23 cellular contexts compared by ENCODE assay signal in genomic region chr14:103432627-103433026, GRCh38. TPM values are rescaled to one million over a fixed set of nuclear protein-coding genes. Genes with fewer than 3 reads are reported as not detected.
DNase-seq lines count a peak whose midpoint lies in the region; ATAC-seq, FAIRE-seq and TF ChIP-seq lines count a peak whose summit lies in the region.
"Had no signal": no experiment of that assay in that cellular context is flagged by ENCODE, and none has a peak within 500 bp of the region (broad histone marks: within the 10 kb centered on the region; RNA-seq: fewer than 3 reads in every experiment).

No MANE protein-coding gene starts in this region.

- H4K20me1 ChIP-seq in PC-9 (ENCODE audit: insufficient read depth) (peaks cover 69% of the 10 kb centered on the region), K562 (replicated peaks; ENCODE audit: control insufficient read depth, insufficient read depth, low read length) (no peaks in the 10 kb centered on the region)

- H3K4me1 ChIP-seq in A673 (ENCODE audit: insufficient read depth, low read length, poor library complexity, severe bottlenecking) = peaks cover 26% of the 10 kb centered on the region
- H3K4me1 ChIP-seq in PC-9 (replicated peaks; ENCODE audit: insufficient read depth) = peaks cover 4% of the 10 kb centered on the region
- peaks cover 0 to 16% of the 10 kb centered on the region in 2 experiments; a peak in 4 of 5 replicates for H3K4me1 ChIP-seq in K562 (replicated peaks in 1 of 2; ENCODE audit: control insufficient read depth in 2 of 2, insufficient read depth in 2 of 2, low read length in 2 of 2)
- peaks cover 16 to 52% of the 10 kb centered on the region in 2 donors for H3K4me1 ChIP-seq in thyroid gland

- no peaks in the 10 kb centered on the region for H3K9me3 Mint-ChIP-seq in stimulated activated naive CD8-positive, alpha-beta T cell treated with anti-CD3 and anti-CD28 coated beads, Interleukin-15, amount 100 ng/mL, for 72 hours
- H3K9me3 Mint-ChIP-seq: CD4-positive, alpha-beta T cell; CD8-positive, alpha-beta memory T cell; H9 had no signal

- WGBS in K562 (ENCODE audit: insufficient coverage, low coverage, missing lambda C conversion rate) = 92% methylated on average over 4 of the region's 4 CpGs
- WGBS in thyroid gland, 2 donors = 92 to 94% methylated on average over 4 of the region's 4 CpGs

- ATAC-seq in K562 = no peak
- ATAC-seq in stimulated activated naive CD8-positive, alpha-beta T cell treated with anti-CD3 and anti-CD28 coated beads, Interleukin-15, amount 100 ng/mL, for 72 hours = no peak

- H3K36me3 ChIP-seq in A673 (ENCODE audit: insufficient read depth, low read length, poor library complexity, severe bottlenecking) (peaks cover 3% of the 10 kb centered on the region), PC-9 (ENCODE audit: low read depth) (peaks cover 29% of the 10 kb centered on the region), K562 (ENCODE audit: control insufficient read depth, insufficient read depth, low read length) (peaks cover 39% of the 10 kb centered on the region; the same call in 2 of the 3 replicates), thyroid gland (no peaks in the 10 kb centered on the region)

- TF ChIP-seq CTCF in A673 (conservative IDR thresholded peaks at IDR 0.05; ENCODE audit: low read depth, low read length) = no peak
- TF ChIP-seq CTCF in PC-9 (conservative IDR thresholded peaks at IDR 0.05) = no peak
- no peak for TF ChIP-seq CTCF in K562 (IDR thresholded peaks at IDR 0.05 in 2 of 3, conservative IDR thresholded peaks at IDR 0.05 in 1 of 3; ENCODE audit: insufficient read depth in 2 of 3, low read depth in 1 of 3, low read length in 3 of 3)
- no peak for TF ChIP-seq CTCF in thyroid gland (IDR thresholded peaks at IDR 0.05)

- TF ChIP-seq POLR2A in K562 (conservative IDR thresholded peaks at IDR 0.05) (no peak), thyroid gland (IDR thresholded peaks at IDR 0.05) (no peak)

- intact Hi-C loops in A673 (cut with micrococcal nuclease; ENCODE audit: unreplicated experiment) (no loop called here), PC-9 (cut with micrococcal nuclease; ENCODE audit: unreplicated experiment) (no loop called here), K562 (cut with micrococcal nuclease) (no loop called here), thyroid gland (cut with DNase I) (no loop called here)

- no peak overlapping the region for H3K9ac ChIP-seq in K562 (ENCODE audit: insufficient read depth in 1 of 2, low read depth in 2 of 2, low read length in 2 of 2)
- H3K9ac ChIP-seq: BLaER1 treated with 17β-estradiol and CSF1 and Interleukin-3, amounts not matched to agents 10 nM and 100 nM had no signal

- no peak for TF ChIP-seq RAD21 in K562 (CRISPR knock-in tag; conservative IDR thresholded peaks at IDR 0.05 in 1 of 2, IDR thresholded peaks at IDR 0.05 in 1 of 2)

- peaks cover 91% of the 10 kb centered on the region for H3K79me2 ChIP-seq in PC-9 (ENCODE audit: low read depth)
- peaks cover 76% of the 10 kb centered on the region for H3K79me2 ChIP-seq in K562 (ENCODE audit: control insufficient read depth, insufficient read depth, low read length)

- peaks cover 28% of the 10 kb centered on the region for H3K4me1 Mint-ChIP-seq in stimulated activated naive CD8-positive, alpha-beta T cell treated with anti-CD3 and anti-CD28 coated beads, Interleukin-15, amount 100 ng/mL, for 72 hours

- no peak overlapping the region for H3K4me3 Mint-ChIP-seq in stimulated activated naive CD8-positive, alpha-beta T cell treated with anti-CD3 and anti-CD28 coated beads, Interleukin-15, amount 100 ng/mL, for 72 hours
- H3K4me3 Mint-ChIP-seq: CD14-positive monocyte; CD4-positive, alpha-beta T cell; CD8-positive, alpha-beta memory T cell; H9 had no signal

- no peak overlapping the region for H3K27ac Mint-ChIP-seq in stimulated activated naive CD8-positive, alpha-beta T cell treated with anti-CD3 and anti-CD28 coated beads, Interleukin-15, amount 100 ng/mL, for 72 hours
- H3K27ac Mint-ChIP-seq: CD4-positive, alpha-beta T cell; CD8-positive, alpha-beta memory T cell; H9 had no signal

- no peak for TF ChIP-seq EP300 in K562 (IDR thresholded peaks at IDR 0.05; ENCODE audit: low read length)

- H3K4me2 ChIP-seq in PC-9 (no peak overlapping the region), K562 (ENCODE audit: insufficient read depth, low read length) (no peak overlapping the region)

- no peaks in the 10 kb centered on the region for H3K9me3 ChIP-seq in A673 (ENCODE audit: low read depth, low read length, poor library complexity, severe bottlenecking)
- H3K9me3 ChIP-seq in PC-9 (ENCODE audit: insufficient read depth, low read depth) = no peaks in the 10 kb centered on the region
- no peaks in the 10 kb centered on the region for H3K9me3 ChIP-seq in K562 (replicated peaks; ENCODE audit: control insufficient read depth, insufficient read depth, low read depth, low read length)
- no peaks in the 10 kb centered on the region for H3K9me3 ChIP-seq in thyroid gland
- H3K9me3 ChIP-seq: BE2C; BLaER1 treated with 17β-estradiol and CSF1 and Interleukin-3, amounts not matched to agents 10 nM and 100 nM had no signal

- H2AFZ ChIP-seq in PC-9 = no peak overlapping the region
- H2AFZ ChIP-seq in K562 (ENCODE audit: low read depth, low read length) = no peak overlapping the region

- H3K4me3 ChIP-seq in A673 (ENCODE audit: low read depth, low read length, poor library complexity, severe bottlenecking) (no peak overlapping the region), PC-9 (no peak overlapping the region), K562 (no peak overlapping the region), thyroid gland (replicated peaks in 1 of 3) (no peak overlapping the region)
- H3K4me3 ChIP-seq: BLaER1 treated with 17β-estradiol and CSF1 and Interleukin-3, amounts not matched to agents 10 nM and 100 nM had no signal

- H3K27me3 ChIP-seq in A673 (replicated peaks; ENCODE audit: insufficient read depth, low read depth, low read length, poor library complexity) (no peaks in the 10 kb centered on the region), PC-9 (ENCODE audit: insufficient read depth, low read depth) (no peaks in the 10 kb centered on the region), K562 (ENCODE audit: control insufficient read depth in 2 of 2, insufficient read depth in 2 of 2, low read length in 2 of 2) (no peaks in the 10 kb centered on the region), thyroid gland (no peaks in the 10 kb centered on the region)
- H3K27me3 ChIP-seq: BE2C; BLaER1 treated with 17β-estradiol and CSF1 and Interleukin-3, amounts not matched to agents 10 nM and 100 nM had no signal

- no peaks in the 10 kb centered on the region for H3K9me2 ChIP-seq in PC-9 (ENCODE audit: insufficient read depth)

- H3K9me1 ChIP-seq in K562 (ENCODE audit: control insufficient read depth, insufficient read depth, low read length) = no peaks in the 10 kb centered on the region

- peaks cover 53% of the 10 kb centered on the region for H3F3A ChIP-seq in PC-9 (ENCODE audit: insufficient read depth, low read depth)

- DNase-seq in A673 (ENCODE audit: low spot score) = no peak
- DNase-seq in PC-9 = no peak
- DNase-seq in K562 (ENCODE audit: extremely low read depth in 1 of 4, low spot score in 3 of 4) = no peak
- no peak for DNase-seq in thyroid gland
- DNase-seq in NOMO-1 treated with DMSO at 0.1 percent for 48 hours (lab: John Stamatoyannopoulos, UW; ENCODE audit: unreplicated experiment) = no peak
- DNase-seq in stimulated activated naive CD8-positive, alpha-beta T cell treated with anti-CD3 and anti-CD28 coated beads, Interleukin-15, amount 100 ng/mL, for 72 hours = no peak
- no peak for DNase-seq in GOT3 (lab: John Stamatoyannopoulos, UW)
- DNase-seq: ACHN; AML-193; BE2C; CD4-positive, alpha-beta T cell; CD8-positive, alpha-beta memory T cell; DMS53; DMS79 treated with DMSO at 0.1 percent for 48 hours; GF-D8; H9 had no signal

- H3K27me3 Mint-ChIP-seq in stimulated activated naive CD8-positive, alpha-beta T cell treated with anti-CD3 and anti-CD28 coated beads, Interleukin-15, amount 100 ng/mL, for 72 hours = no peaks in the 10 kb centered on the region
- H3K27me3 Mint-ChIP-seq: CD4-positive, alpha-beta T cell; CD8-positive, alpha-beta memory T cell had no signal

- CTCF ChIA-PET in A673 (lab: Charles Lee) = interaction anchor here (0.6 kb wide), 1 partner anchor 59 kb away, joined by 3 read pairs; no protein-coding TSS in a partner anchor
- CTCF ChIA-PET in PC-9 (lab: Charles Lee) = no interaction called here
- CTCF ChIA-PET in K562 (lab: Yijun Ruan, JAX; ENCODE audit: low intra/inter-chr PET ratio) = no interaction called here

- no TSS peak for BruUV-seq in A673 (replicated peaks; lab: Mats Ljungman, UMichigan)
- TSS peak; percentile 16 for BruUV-seq in PC-9 (replicated peaks; lab: Mats Ljungman, UMichigan)
- no TSS peak for BruUV-seq in K562 (replicated peaks; lab: Mats Ljungman, UMichigan)

- H3K27ac ChIP-seq in A673 (ENCODE audit: low read depth, low read length, poor library complexity, severe bottlenecking) (peak overlapping the region; percentile 70), PC-9 (no peak overlapping the region), K562 (ENCODE audit: extremely low read depth, low read depth, low read length) (no peak overlapping the region), thyroid gland (peak overlapping the region in 2 of 3 donors; percentile 3 to 4)
- H3K27ac ChIP-seq: 22Rv1 had no signal

- in situ Hi-C loops in K562 (cut with MboI) = no loop called here

- no peak for FAIRE-seq in K562 (lab: Jason Lieb, UNC)
- FAIRE-seq: A204.1, GM12891, GM18507, H1 had no signal

- POLR2A ChIA-PET in A673 (lab: Charles Lee; ENCODE audit: low non-redundant PET) (no interaction called here), PC-9 (lab: Charles Lee; ENCODE audit: unreplicated experiment) (no interaction called here), K562 (lab: Yijun Ruan, JAX) (interaction anchor here (1.3 kb wide), 1 partner anchor 12 kb away, joined by 4 read pairs; no protein-coding TSS in a partner anchor)

RNA-seq across cellular contexts. Expression of gene MARK3, which starts 47.4 kb away (rescaled TPM):
- 94.4 and 101 TPM in 2 replicates for total RNA-seq in A673 (2021)
- 189 and 191 TPM in 2 replicates for total RNA-seq in PC-9 (2021)
- 157 and 305 TPM in 2 replicates for total RNA-seq in K562 (2011; cell fraction: chromatin; rRNA removed; ENCODE audit: low replicate concordance)
- 86.7 and 110 TPM in 2 replicates for total RNA-seq in K562 (2011; cell fraction: nucleolus; rRNA removed)
- 139 and 215 TPM in 2 replicates for total RNA-seq in K562 (2011; cell fraction: nucleoplasm; rRNA removed)
- total RNA-seq in K562 (2014; rRNA removed) = 47.9 and 49.5 TPM in 2 replicates
- 57.5 and 60.4 TPM in 2 replicates for total RNA-seq in K562 (2014; rRNA removed; fragmentation: Illumina TruSeq; extraction: Trizol)
- total RNA-seq in K562 (2015; rRNA removed; fragmentation: Illumina TruSeq; extraction: Trizol) = 52.1 and 56.3 TPM in 2 replicates
- total RNA-seq in K562 (2021) = 54.1 and 63.1 TPM in 2 replicates
- 60.7 and 68.7 TPM in 2 replicates for polyA plus RNA-seq in K562 (2011; rRNA removed)
- polyA plus RNA-seq in K562 (2011; cell fraction: cytosol; rRNA removed) = 29.4 and 31.3 TPM in 2 replicates
- polyA plus RNA-seq in K562 (2011; cell fraction: nucleus; rRNA removed) = 59.4 and 59.9 TPM in 2 replicates
- 41.6 and 49.0 TPM in 2 replicates for polyA plus RNA-seq in K562 (2012)
- 54.9 and 65.3 TPM in 2 replicates for polyA plus RNA-seq in K562 (2014; fragmentation: Illumina TruSeq; extraction: Trizol)
- 10 to 100 TPM; 10.1 to 18.2 TPM for polyA plus RNA-seq in K562 (2014; fragmentation: Nextera tagmentation; extraction: Ambion mirVana)
- 53.2 and 55.1 TPM in 2 replicates for polyA plus RNA-seq in K562 (2014; rRNA removed)
- 95.3 and 99.4 TPM in 2 replicates for polyA minus RNA-seq in K562 (2011; rRNA and poly(A)+ RNA removed)
- polyA minus RNA-seq in K562 (2011; cell fraction: cytosol; rRNA and poly(A)+ RNA removed) = 20.8 and 26.0 TPM in 2 replicates
- 54.3 and 101 TPM in 2 replicates for polyA minus RNA-seq in K562 (2011; cell fraction: nucleus; rRNA and poly(A)+ RNA removed)
- total RNA-seq in thyroid gland = 100 to 1,000 TPM; 105 to 164 (median 114) TPM

Comparison
In these comparisons a context has a peak if more than half of its experiments do, and no peak if none do; other contexts are left out.
1. H3K27ac ChIP-seq: peak in A673 (single experiment) and thyroid gland (2 of 3); none in PC-9 (single experiment) and K562 (single experiment).